Comparison of ENCODE assay signal across 24 cellular contexts in the genomic region with DNA sequence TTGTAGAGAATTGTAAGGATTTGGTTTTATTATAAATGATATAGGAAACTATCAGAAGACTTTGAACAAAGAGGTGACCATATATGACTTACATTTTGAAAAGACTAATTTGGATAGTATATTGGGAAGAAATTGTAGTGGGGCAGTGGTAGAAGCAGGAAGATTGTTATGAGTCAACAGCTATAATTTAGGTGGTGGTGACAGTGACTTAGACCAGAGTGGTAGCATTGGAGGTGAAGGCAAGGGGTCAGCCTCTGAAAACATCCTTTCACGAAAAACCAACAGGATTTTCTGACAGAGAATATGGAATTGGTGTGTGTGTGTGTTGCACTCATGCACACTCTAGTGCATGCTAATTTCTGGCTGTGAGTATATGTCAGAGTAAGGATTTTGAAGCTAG. TPM values are rescaled to one million over a fixed set of nuclear protein-coding genes. Genes with fewer than 3 reads are reported as not detected.
DNase-seq lines count a peak whose midpoint lies in the region; ATAC-seq, FAIRE-seq and TF ChIP-seq lines count a peak whose summit lies in the region.
"Had no signal": no experiment of that assay in that cellular context is flagged by ENCODE, and none has a peak within 500 bp of the region (broad histone marks: within the 10 kb centered on the region; RNA-seq: fewer than 3 reads in every experiment).

No MANE protein-coding gene starts in this region.

- in situ Hi-C loops in K562 (cut with MboI) = no loop called here

- H3K36me3 ChIP-seq in K562 (ENCODE audit: control insufficient read depth, insufficient read depth, low read length) (peaks cover 48% of the 10 kb centered on the region), SK-N-SH (replicated peaks in 1 of 2; ENCODE audit: control insufficient read depth in 1 of 2, insufficient read depth in 2 of 2, low read length in 1 of 2) (no peaks in the 10 kb centered on the region)
- H3K36me3 ChIP-seq: prostate gland had no signal

- H3K4me1 ChIP-seq in K562 (replicated peaks in 1 of 2; ENCODE audit: control insufficient read depth in 2 of 2, insufficient read depth in 2 of 2, low read length in 2 of 2) (peaks cover 37 to 88% of the 10 kb centered on the region in 2 experiments), SK-N-SH (ENCODE audit: control insufficient read depth in 1 of 2, insufficient read depth in 2 of 2, low read depth in 1 of 2, low read length in 1 of 2) (no peaks in the 10 kb centered on the region)
- H3K4me1 ChIP-seq: prostate gland had no signal

- no TSS peak for BruUV-seq in K562 (replicated peaks; lab: Mats Ljungman, UMichigan)

- H3K9me3 ChIP-seq in K562 (replicated peaks; ENCODE audit: control insufficient read depth, insufficient read depth, low read depth, low read length) (no peaks in the 10 kb centered on the region), SK-N-SH (no peaks in the 10 kb centered on the region)
- H3K9me3 ChIP-seq: mucosa of descending colon, prostate gland had no signal

- TF ChIP-seq EP300 in K562 (IDR thresholded peaks at IDR 0.05; ENCODE audit: low read length) (no peak), SK-N-SH (IDR thresholded peaks at IDR 0.05; ENCODE audit: borderline replicate concordance in 1 of 2, low read depth in 1 of 2, low read length in 1 of 2) (no peak)

- no peaks in the 10 kb centered on the region for H4K20me1 ChIP-seq in K562 (replicated peaks; ENCODE audit: control insufficient read depth, insufficient read depth, low read length)
- no peaks in the 10 kb centered on the region for H4K20me1 ChIP-seq in SK-N-SH (ENCODE audit: insufficient read depth)

- H3K27me3 ChIP-seq in K562 (ENCODE audit: control insufficient read depth in 2 of 2, insufficient read depth in 2 of 2, low read length in 2 of 2) = no peaks in the 10 kb centered on the region
- H3K27me3 ChIP-seq in SK-N-SH (ENCODE audit: insufficient read depth) = no peaks in the 10 kb centered on the region; the same call in 1 of the 2 replicates
- H3K27me3 ChIP-seq: foreskin keratinocyte had no signal

- H3K9me1 ChIP-seq in K562 (ENCODE audit: control insufficient read depth, insufficient read depth, low read length) = no peaks in the 10 kb centered on the region

- TF ChIP-seq CTCF in K562 (IDR thresholded peaks at IDR 0.05 in 2 of 3, conservative IDR thresholded peaks at IDR 0.05 in 1 of 3; ENCODE audit: insufficient read depth in 2 of 3, low read depth in 1 of 3, low read length in 3 of 3) (no peak), SK-N-SH (IDR thresholded peaks at IDR 0.05) (no peak)

- no peak for DNase-seq in K562 (ENCODE audit: extremely low read depth in 1 of 4, low spot score in 3 of 4)
- no peak for DNase-seq in SK-N-SH
- DNase-seq in stimulated activated naive B cell treated with anti-CD40 and anti-IgM and Interleukin-4, amounts not matched to agents 10 μg/mL and 1 μg/mL and 100 μg/mL, for 72 hours = no peak
- no peak for DNase-seq in NCI-H1092 (lab: John Stamatoyannopoulos, UW)
- DNase-seq: activated CD4-positive, CD25-positive, alpha-beta regulatory T cell treated with anti-CD3 and anti-CD28 coated beads, Interleukin-2, amount 50 U/mL, for 72 hours; activated naive CD8-positive, alpha-beta T cell treated with anti-CD3 and anti-CD28 coated beads for 36 hours; CD4-positive, CD25-positive, alpha-beta regulatory T cell; foreskin keratinocyte; GF-D8; hypothalamus; KBM-7; mucosa of descending colon; NCI-H1694; NCI-H748 treated with DMSO at 0.1 percent for 48 hours; stimulated activated naive CD4-positive, alpha-beta T cell had no signal

- no peaks in the 10 kb centered on the region for H3K36me3 Mint-ChIP-seq in stimulated activated naive B cell treated with anti-CD40 and anti-IgM and Interleukin-4, amounts not matched to agents 10 μg/mL and 1 μg/mL and 100 μg/mL, for 72 hours
- H3K36me3 Mint-ChIP-seq: activated naive CD8-positive, alpha-beta T cell treated with anti-CD3 and anti-CD28 coated beads for 36 hours; CD4-positive, CD25-positive, alpha-beta regulatory T cell had no signal

- peaks cover 81% of the 10 kb centered on the region for H3K79me2 ChIP-seq in K562 (ENCODE audit: control insufficient read depth, insufficient read depth, low read length)
- H3K79me2 ChIP-seq in SK-N-SH (ENCODE audit: insufficient read depth) = no peaks in the 10 kb centered on the region

- TF ChIP-seq RAD21 in K562 (CRISPR knock-in tag; conservative IDR thresholded peaks at IDR 0.05 in 1 of 2, IDR thresholded peaks at IDR 0.05 in 1 of 2) = no peak
- TF ChIP-seq RAD21 in SK-N-SH (IDR thresholded peaks at IDR 0.05; ENCODE audit: low read length) = no peak

- intact Hi-C loops in K562 (cut with micrococcal nuclease) = no loop called here

- no peaks in the 10 kb centered on the region for H3F3A ChIP-seq in SK-N-SH (replicated peaks; ENCODE audit: insufficient read depth)

- H3K4me1 Mint-ChIP-seq in stimulated activated naive B cell treated with anti-CD40 and anti-IgM and Interleukin-4, amounts not matched to agents 10 μg/mL and 1 μg/mL and 100 μg/mL, for 72 hours = peaks cover 2 to 5% of the 10 kb centered on the region in 2 donors
- H3K4me1 Mint-ChIP-seq: activated naive CD8-positive, alpha-beta T cell treated with anti-CD3 and anti-CD28 coated beads for 36 hours; CD4-positive, CD25-positive, alpha-beta regulatory T cell had no signal

- no peak for FAIRE-seq in K562 (lab: Jason Lieb, UNC)
- FAIRE-seq: islet of Langerhans had no signal

- POLR2A ChIA-PET in K562 (lab: Yijun Ruan, JAX) = interaction anchor here (0.6 to 7.3 kb wide), 9 partner anchors 8 to 228 kb away, joined by 3 to 55 read pairs (median 4); partner anchors contain the start of gene HBE1
- POLR2A ChIA-PET in SK-N-SH (lab: Yijun Ruan, JAX) = no interaction called here

- WGBS in K562 (ENCODE audit: insufficient coverage, low coverage, missing lambda C conversion rate) = 0% methylated on average over 1 of the region's 1 CpG
- 25% methylated on average over 1 of the region's 1 CpG for whole genome bisulfite sequencing in SK-N-SH (ENCODE audit: low lambda C conversion rate)

- TF ChIP-seq POLR2A in K562 (conservative IDR thresholded peaks at IDR 0.05) = no peak

- CTCF ChIA-PET in K562 (lab: Yijun Ruan, JAX; ENCODE audit: low intra/inter-chr PET ratio) = no interaction called here
- CTCF ChIA-PET in SK-N-SH (lab: Yijun Ruan, JAX) = no interaction called here

- peak overlapping the region; percentile 47; the same call in 1 of the 2 replicates for H3K4me2 ChIP-seq in K562 (ENCODE audit: insufficient read depth, low read length)
- no peak overlapping the region for H3K4me2 ChIP-seq in SK-N-SH

- no peak overlapping the region for H2AFZ ChIP-seq in K562 (ENCODE audit: low read depth, low read length)
- no peak overlapping the region for H2AFZ ChIP-seq in SK-N-SH (ENCODE audit: low read depth)

- no peak overlapping the region for H3K27ac Mint-ChIP-seq in stimulated activated naive B cell treated with anti-CD40 and anti-IgM and Interleukin-4, amounts not matched to agents 10 μg/mL and 1 μg/mL and 100 μg/mL, for 72 hours
- H3K27ac Mint-ChIP-seq: activated naive CD8-positive, alpha-beta T cell treated with anti-CD3 and anti-CD28 coated beads for 36 hours; CD4-positive, CD25-positive, alpha-beta regulatory T cell had no signal

- peak; percentile 40 for ATAC-seq in GM18519 (IDR thresholded peaks at IDR 0.05; ENCODE audit: low FRiP score, unreplicated experiment)
- ATAC-seq in GM21576 (IDR thresholded peaks at IDR 0.05; ENCODE audit: unreplicated experiment) = peak; percentile 47
- ATAC-seq in HG03095 (IDR thresholded peaks at IDR 0.05; ENCODE audit: unreplicated experiment) = peak; percentile 57
- ATAC-seq in K562 = no peak
- ATAC-seq in stimulated activated naive B cell treated with anti-CD40 and anti-IgM and Interleukin-4, amounts not matched to agents 10 μg/mL and 1 μg/mL and 100 μg/mL, for 72 hours (replicated peaks) = no peak
- ATAC-seq: foreskin keratinocyte, mucosa of descending colon had no signal

- peaks cover 0 to 7% of the 10 kb centered on the region in 2 donors for H3K27me3 Mint-ChIP-seq in stimulated activated naive B cell treated with anti-CD40 and anti-IgM and Interleukin-4, amounts not matched to agents 10 μg/mL and 1 μg/mL and 100 μg/mL, for 72 hours
- H3K27me3 Mint-ChIP-seq: activated naive CD8-positive, alpha-beta T cell treated with anti-CD3 and anti-CD28 coated beads for 36 hours; CD4-positive, CD25-positive, alpha-beta regulatory T cell had no signal

- no peak overlapping the region for H3K4me3 ChIP-seq in K562
- H3K4me3 ChIP-seq in SK-N-SH (ENCODE audit: low read depth in 2 of 2, low read length in 1 of 2) = no peak overlapping the region
- H3K4me3 ChIP-seq: mucosa of descending colon, prostate gland had no signal

- no peaks in the 10 kb centered on the region for H3K9me2 ChIP-seq in SK-N-SH

- no peaks in the 10 kb centered on the region for H3K9me3 Mint-ChIP-seq in stimulated activated naive B cell treated with anti-CD40 and anti-IgM and Interleukin-4, amounts not matched to agents 10 μg/mL and 1 μg/mL and 100 μg/mL, for 72 hours
- H3K9me3 Mint-ChIP-seq: activated naive CD8-positive, alpha-beta T cell treated with anti-CD3 and anti-CD28 coated beads for 36 hours; CD4-positive, CD25-positive, alpha-beta regulatory T cell had no signal

- no peak overlapping the region for H3K4me3 Mint-ChIP-seq in stimulated activated naive B cell treated with anti-CD40 and anti-IgM and Interleukin-4, amounts not matched to agents 10 μg/mL and 1 μg/mL and 100 μg/mL, for 72 hours
- H3K4me3 Mint-ChIP-seq: activated naive CD8-positive, alpha-beta T cell treated with anti-CD3 and anti-CD28 coated beads for 36 hours; CD4-positive, CD25-positive, alpha-beta regulatory T cell had no signal

- H3K27ac ChIP-seq in K562 (ENCODE audit: extremely low read depth, low read depth, low read length) (peak overlapping the region; percentile 87), SK-N-SH (ENCODE audit: low read depth in 2 of 2, low read length in 1 of 2) (no peak overlapping the region)
- H3K27ac ChIP-seq: foreskin keratinocyte, prostate gland had no signal

- H3K9ac ChIP-seq in K562 (ENCODE audit: insufficient read depth in 1 of 2, low read depth in 2 of 2, low read length in 2 of 2) (peak overlapping the region in 1 of 2 experiments; percentile 5; a peak in 1 of 4 replicates), SK-N-SH (no peak overlapping the region)

RNA-seq across cellular contexts. Expression of gene HBE1, which starts 8.1 kb away (rescaled TPM):
- total RNA-seq in K562 (2011; cell fraction: chromatin; rRNA removed; ENCODE audit: low replicate concordance) = 428 and 488 TPM in 2 replicates
- total RNA-seq in K562 (2011; cell fraction: nucleolus; rRNA removed) = 920 and 1,516 TPM in 2 replicates
- total RNA-seq in K562 (2011; cell fraction: nucleoplasm; rRNA removed) = 1,288 and 1,316 TPM in 2 replicates
- 1,522 and 1,641 TPM in 2 replicates for total RNA-seq in K562 (2014; rRNA removed)
- total RNA-seq in K562 (2014; rRNA removed; fragmentation: Illumina TruSeq; extraction: Trizol) = 1,988 and 2,064 TPM in 2 replicates
- total RNA-seq in K562 (2015; rRNA removed; fragmentation: Illumina TruSeq; extraction: Trizol) = 594 and 612 TPM in 2 replicates
- total RNA-seq in K562 (2021) = 1,978 and 2,119 TPM in 2 replicates
- 1,590 and 10,250 TPM in 2 replicates for polyA plus RNA-seq in K562 (2011; rRNA removed)
- polyA plus RNA-seq in K562 (2011; cell fraction: cytosol; rRNA removed) = 2,905 and 13,663 TPM in 2 replicates
- polyA plus RNA-seq in K562 (2011; cell fraction: nucleus; rRNA removed) = 783 and 2,910 TPM in 2 replicates
- 1,158 and 1,777 TPM in 2 replicates for polyA plus RNA-seq in K562 (2012)
- 2,663 and 2,874 TPM in 2 replicates for polyA plus RNA-seq in K562 (2014; fragmentation: Illumina TruSeq; extraction: Trizol)
- 1,000 to 10,000 TPM; 2,181 to 2,800 TPM for polyA plus RNA-seq in K562 (2014; fragmentation: Nextera tagmentation; extraction: Ambion mirVana)
- polyA plus RNA-seq in K562 (2014; rRNA removed) = 2,730 and 3,408 TPM in 2 replicates
- polyA minus RNA-seq in K562 (2011; rRNA and poly(A)+ RNA removed) = 579 and 3,233 TPM in 2 replicates
- 263 and 1,304 TPM in 2 replicates for polyA minus RNA-seq in K562 (2011; cell fraction: cytosol; rRNA and poly(A)+ RNA removed)
- 90.1 and 239 TPM in 2 replicates for polyA minus RNA-seq in K562 (2011; cell fraction: nucleus; rRNA and poly(A)+ RNA removed)
- polyA plus RNA-seq in SK-N-SH (2012; rRNA removed) = 2.4 TPM in 2 replicates
- polyA plus RNA-seq in SK-N-SH (2012; cell fraction: cytosol; rRNA removed) = 3.2 and 3.3 TPM in 2 replicates
- polyA plus RNA-seq in SK-N-SH (2012; cell fraction: nucleus; rRNA removed) = 0.60 and 1.9 TPM in 2 replicates
- total RNA-seq: activated CD8-positive, alpha-beta memory T cell treated with anti-CD3 and anti-CD28 coated beads for 36 hours; activated naive CD8-positive, alpha-beta T cell treated with anti-CD3 and anti-CD28 coated beads for 36 hours; CD4-positive, CD25-positive, alpha-beta regulatory T cell; epithelial cell of proximal tubule; foreskin keratinocyte; lower leg skin; mucosa of descending colon; prostate gland had no signal
- polyA plus RNA-seq: CD4-positive, CD25-positive, alpha-beta regulatory T cell; foreskin keratinocyte had no signal

RNA-seq across cellular contexts. Expression of gene HBG2, which starts 23.2 kb away (rescaled TPM):
- total RNA-seq in K562 (2011; cell fraction: chromatin; rRNA removed; ENCODE audit: low replicate concordance) = 272 and 470 TPM in 2 replicates
- total RNA-seq in K562 (2011; cell fraction: nucleolus; rRNA removed) = 1,129 and 1,276 TPM in 2 replicates
- total RNA-seq in K562 (2011; cell fraction: nucleoplasm; rRNA removed) = 972 and 1,024 TPM in 2 replicates
- 4,133 and 5,659 TPM in 2 replicates for total RNA-seq in K562 (2014; rRNA removed)
- 14,495 and 14,520 TPM in 2 replicates for total RNA-seq in K562 (2014; rRNA removed; fragmentation: Illumina TruSeq; extraction: Trizol)
- 1,503 and 1,626 TPM in 2 replicates for total RNA-seq in K562 (2015; rRNA removed; fragmentation: Illumina TruSeq; extraction: Trizol)
- total RNA-seq in K562 (2021) = 9,242 and 9,746 TPM in 2 replicates
- 14,543 and 18,939 TPM in 2 replicates for polyA plus RNA-seq in K562 (2011; rRNA removed)
- 11,967 and 13,477 TPM in 2 replicates for polyA plus RNA-seq in K562 (2011; cell fraction: cytosol; rRNA removed)
- 3,033 and 3,867 TPM in 2 replicates for polyA plus RNA-seq in K562 (2011; cell fraction: nucleus; rRNA removed)
- 2,383 and 7,190 TPM in 2 replicates for polyA plus RNA-seq in K562 (2012)
- polyA plus RNA-seq in K562 (2014; fragmentation: Illumina TruSeq; extraction: Trizol) = 5,264 and 6,648 TPM in 2 replicates
- polyA plus RNA-seq in K562 (2014; fragmentation: Nextera tagmentation; extraction: Ambion mirVana) = over 10,000 TPM; 53,065 to 58,619 TPM
- polyA plus RNA-seq in K562 (2014; rRNA removed) = 10,515 and 11,063 TPM in 2 replicates
- polyA minus RNA-seq in K562 (2011; rRNA and poly(A)+ RNA removed) = 2,172 and 2,198 TPM in 2 replicates
- polyA minus RNA-seq in K562 (2011; cell fraction: cytosol; rRNA and poly(A)+ RNA removed) = 396 and 509 TPM in 2 replicates
- 161 and 330 TPM in 2 replicates for polyA minus RNA-seq in K562 (2011; cell fraction: nucleus; rRNA and poly(A)+ RNA removed)
- 0.33 TPM in 1 of 2 replicates, not detected in the other for polyA plus RNA-seq in SK-N-SH (2012; rRNA removed)
- 0.13 TPM in 1 of 2 replicates, not detected in the other for polyA plus RNA-seq in SK-N-SH (2012; cell fraction: cytosol; rRNA removed)
- polyA plus RNA-seq in SK-N-SH (2012; cell fraction: nucleus; rRNA removed) = not detected in 2 replicates
- total RNA-seq: activated CD8-positive, alpha-beta memory T cell treated with anti-CD3 and anti-CD28 coated beads for 36 hours; activated naive CD8-positive, alpha-beta T cell treated with anti-CD3 and anti-CD28 coated beads for 36 hours; CD4-positive, CD25-positive, alpha-beta regulatory T cell; epithelial cell of proximal tubule; foreskin keratinocyte; lower leg skin; mucosa of descending colon; prostate gland had no signal
- polyA plus RNA-seq: CD4-positive, CD25-positive, alpha-beta regulatory T cell; foreskin keratinocyte had no signal

RNA-seq across cellular contexts. Expression of gene OR51B4, which starts 23.9 kb away (rescaled TPM):
- 113 and 179 TPM in 2 replicates for total RNA-seq in K562 (2011; cell fraction: chromatin; rRNA removed; ENCODE audit: low replicate concordance)
- total RNA-seq in K562 (2011; cell fraction: nucleolus; rRNA removed) = 66.9 and 97.2 TPM in 2 replicates
- total RNA-seq in K562 (2011; cell fraction: nucleoplasm; rRNA removed) = 183 and 330 TPM in 2 replicates
- total RNA-seq in K562 (2014; rRNA removed) = 20.5 and 22.1 TPM in 2 replicates
- 48.3 and 56.4 TPM in 2 replicates for total RNA-seq in K562 (2014; rRNA removed; fragmentation: Illumina TruSeq; extraction: Trizol)
- 39.9 and 42.2 TPM in 2 replicates for total RNA-seq in K562 (2015; rRNA removed; fragmentation: Illumina TruSeq; extraction: Trizol)
- total RNA-seq in K562 (2021) = 43.8 and 48.2 TPM in 2 replicates
- polyA plus RNA-seq in K562 (2011; rRNA removed) = 64.6 and 65.5 TPM in 2 replicates
- 74.4 and 99.5 TPM in 2 replicates for polyA plus RNA-seq in K562 (2011; cell fraction: cytosol; rRNA removed)
- polyA plus RNA-seq in K562 (2011; cell fraction: nucleus; rRNA removed) = 99.6 and 172 TPM in 2 replicates
- polyA plus RNA-seq in K562 (2012) = 23.1 and 52.0 TPM in 2 replicates
- 53.2 and 55.8 TPM in 2 replicates for polyA plus RNA-seq in K562 (2014; fragmentation: Illumina TruSeq; extraction: Trizol)
- 10 to 100 TPM; 17.1 to 23.8 TPM for polyA plus RNA-seq in K562 (2014; fragmentation: Nextera tagmentation; extraction: Ambion mirVana)
- polyA plus RNA-seq in K562 (2014; rRNA removed) = 22.8 and 32.9 TPM in 2 replicates
- polyA minus RNA-seq in K562 (2011; rRNA and poly(A)+ RNA removed) = 157 and 184 TPM in 2 replicates
- 31.9 and 56.7 TPM in 2 replicates for polyA minus RNA-seq in K562 (2011; cell fraction: cytosol; rRNA and poly(A)+ RNA removed)
- 102 and 129 TPM in 2 replicates for polyA minus RNA-seq in K562 (2011; cell fraction: nucleus; rRNA and poly(A)+ RNA removed)
- 0.07 and 0.29 TPM in 2 replicates for polyA plus RNA-seq in SK-N-SH (2012; rRNA removed)
- 0.18 and 0.29 TPM in 2 replicates for polyA plus RNA-seq in SK-N-SH (2012; cell fraction: cytosol; rRNA removed)
- 0.24 and 0.34 TPM in 2 replicates for polyA plus RNA-seq in SK-N-SH (2012; cell fraction: nucleus; rRNA removed)
- total RNA-seq: activated CD8-positive, alpha-beta memory T cell treated with anti-CD3 and anti-CD28 coated beads for 36 hours; activated naive CD8-positive, alpha-beta T cell treated with anti-CD3 and anti-CD28 coated beads for 36 hours; CD4-positive, CD25-positive, alpha-beta regulatory T cell; epithelial cell of proximal tubule; foreskin keratinocyte; lower leg skin; mucosa of descending colon; prostate gland had no signal
- polyA plus RNA-seq: CD4-positive, CD25-positive, alpha-beta regulatory T cell; foreskin keratinocyte; thymus had no signal

RNA-seq across cellular contexts. Expression of gene HBG1, which starts 28.1 kb away (rescaled TPM):
- total RNA-seq in K562 (2011; cell fraction: chromatin; rRNA removed; ENCODE audit: low replicate concordance) = 324 and 332 TPM in 2 replicates
- total RNA-seq in K562 (2011; cell fraction: nucleolus; rRNA removed) = 688 and 922 TPM in 2 replicates
- total RNA-seq in K562 (2011; cell fraction: nucleoplasm; rRNA removed) = 700 and 723 TPM in 2 replicates
- 3,349 and 3,828 TPM in 2 replicates for total RNA-seq in K562 (2014; rRNA removed)
- 3,691 and 4,785 TPM in 2 replicates for total RNA-seq in K562 (2014; rRNA removed; fragmentation: Illumina TruSeq; extraction: Trizol)
- total RNA-seq in K562 (2015; rRNA removed; fragmentation: Illumina TruSeq; extraction: Trizol) = 1,066 and 1,105 TPM in 2 replicates
- 3,171 and 3,343 TPM in 2 replicates for total RNA-seq in K562 (2021)
- polyA plus RNA-seq in K562 (2011; rRNA removed) = 10,167 and 10,862 TPM in 2 replicates
- polyA plus RNA-seq in K562 (2011; cell fraction: cytosol; rRNA removed) = 6,522 and 7,647 TPM in 2 replicates
- 1,318 and 1,569 TPM in 2 replicates for polyA plus RNA-seq in K562 (2011; cell fraction: nucleus; rRNA removed)
- 627 and 1,941 TPM in 2 replicates for polyA plus RNA-seq in K562 (2012)
- 4,898 and 6,694 TPM in 2 replicates for polyA plus RNA-seq in K562 (2014; fragmentation: Illumina TruSeq; extraction: Trizol)
- polyA plus RNA-seq in K562 (2014; fragmentation: Nextera tagmentation; extraction: Ambion mirVana) = over 10,000 TPM; 14,841 to 16,338 TPM
- 5,149 and 5,228 TPM in 2 replicates for polyA plus RNA-seq in K562 (2014; rRNA removed)
- polyA minus RNA-seq in K562 (2011; rRNA and poly(A)+ RNA removed) = 1,181 and 1,290 TPM in 2 replicates
- 612 and 821 TPM in 2 replicates for polyA minus RNA-seq in K562 (2011; cell fraction: cytosol; rRNA and poly(A)+ RNA removed)
- polyA minus RNA-seq in K562 (2011; cell fraction: nucleus; rRNA and poly(A)+ RNA removed) = 282 and 470 TPM in 2 replicates
- polyA plus RNA-seq in SK-N-SH (2012; rRNA removed) = not detected in 2 replicates
- not detected in 2 replicates for polyA plus RNA-seq in SK-N-SH (2012; cell fraction: cytosol; rRNA removed)
- polyA plus RNA-seq in SK-N-SH (2012; cell fraction: nucleus; rRNA removed) = 0.76 TPM in 1 of 2 replicates, not detected in the other
- total RNA-seq: activated CD8-positive, alpha-beta memory T cell treated with anti-CD3 and anti-CD28 coated beads for 36 hours; activated naive CD8-positive, alpha-beta T cell treated with anti-CD3 and anti-CD28 coated beads for 36 hours; CD4-positive, CD25-positive, alpha-beta regulatory T cell; epithelial cell of proximal tubule; foreskin keratinocyte; lower leg skin; mucosa of descending colon; prostate gland had no signal
- polyA plus RNA-seq: CD4-positive, CD25-positive, alpha-beta regulatory T cell; foreskin keratinocyte had no signal

RNA-seq across cellular contexts. Expression of gene HBD, which starts 43.5 kb away (rescaled TPM):
- 4.7 and 5.3 TPM in 2 replicates for total RNA-seq in K562 (2011; cell fraction: chromatin; rRNA removed; ENCODE audit: low replicate concordance)
- 10.2 and 15.1 TPM in 2 replicates for total RNA-seq in K562 (2011; cell fraction: nucleolus; rRNA removed)
- 11.3 and 12.1 TPM in 2 replicates for total RNA-seq in K562 (2011; cell fraction: nucleoplasm; rRNA removed)
- total RNA-seq in K562 (2014; rRNA removed) = 19.9 and 20.9 TPM in 2 replicates
- total RNA-seq in K562 (2014; rRNA removed; fragmentation: Illumina TruSeq; extraction: Trizol) = 26.9 and 27.6 TPM in 2 replicates
- total RNA-seq in K562 (2015; rRNA removed; fragmentation: Illumina TruSeq; extraction: Trizol) = 11.8 and 13.4 TPM in 2 replicates
- total RNA-seq in K562 (2021) = 26.6 and 28.0 TPM in 2 replicates
- 26.0 and 46.3 TPM in 2 replicates for polyA plus RNA-seq in K562 (2011; rRNA removed)
- polyA plus RNA-seq in K562 (2011; cell fraction: cytosol; rRNA removed) = 46.3 and 49.2 TPM in 2 replicates
- 14.5 and 15.3 TPM in 2 replicates for polyA plus RNA-seq in K562 (2011; cell fraction: nucleus; rRNA removed)
- polyA plus RNA-seq in K562 (2012) = 4.9 and 28.5 TPM in 2 replicates
- polyA plus RNA-seq in K562 (2014; fragmentation: Illumina TruSeq; extraction: Trizol) = 36.0 and 44.6 TPM in 2 replicates
- 100 to 1,000 TPM; 137 to 169 TPM for polyA plus RNA-seq in K562 (2014; fragmentation: Nextera tagmentation; extraction: Ambion mirVana)
- polyA plus RNA-seq in K562 (2014; rRNA removed) = 29.5 and 48.5 TPM in 2 replicates
- polyA minus RNA-seq in K562 (2011; rRNA and poly(A)+ RNA removed) = 10.7 and 23.6 TPM in 2 replicates
- polyA minus RNA-seq in K562 (2011; cell fraction: cytosol; rRNA and poly(A)+ RNA removed) = 6.2 and 7.1 TPM in 2 replicates
- 2.8 and 4.8 TPM in 2 replicates for polyA minus RNA-seq in K562 (2011; cell fraction: nucleus; rRNA and poly(A)+ RNA removed)
- polyA plus RNA-seq in SK-N-SH (2012; rRNA removed) = not detected in 2 replicates
- not detected in 2 replicates for polyA plus RNA-seq in SK-N-SH (2012; cell fraction: cytosol; rRNA removed)
- polyA plus RNA-seq in SK-N-SH (2012; cell fraction: nucleus; rRNA removed) = not detected in 2 replicates
- total RNA-seq: activated CD8-positive, alpha-beta memory T cell treated with anti-CD3 and anti-CD28 coated beads for 36 hours; activated naive CD8-positive, alpha-beta T cell treated with anti-CD3 and anti-CD28 coated beads for 36 hours; CD4-positive, CD25-positive, alpha-beta regulatory T cell; epithelial cell of proximal tubule; foreskin keratinocyte; lower leg skin; mucosa of descending colon; prostate gland had no signal
- polyA plus RNA-seq: CD4-positive, CD25-positive, alpha-beta regulatory T cell; foreskin keratinocyte had no signal

Comparison
In these comparisons a context has a peak if more than half of its experiments do, and no peak if none do; other contexts are left out.
1. ATAC-seq: peak in GM18519 (single experiment), GM21576 (single experiment) and HG03095 (single experiment); none in K562 (single experiment) and stimulated activated naive B cell treated with anti-CD40 and anti-IgM and Interleukin-4, amounts not matched to agents 10 μg/mL and 1 μg/mL and 100 μg/mL, for 72 hours (0 of 2).
2. RNA of gene HBE1, which starts 8.1 kb away (polyA plus RNA-seq): 783 to 13,663 TPM in K562; 0.60 to 3.3 TPM in SK-N-SH; every median in the first group is over 100 times any median in the second.
3. RNA of gene HBG2, which starts 23.2 kb away (polyA plus RNA-seq): 2,383 to 58,619 TPM in K562; 0.13 to 0.33 TPM in SK-N-SH; every median in the first group is over 1,000 times any median in the second.
4. RNA of gene OR51B4, which starts 23.9 kb away (polyA plus RNA-seq): 17.1 to 172 TPM in K562; 0.07 to 0.34 TPM in SK-N-SH; every median in the first group is over 10 times any median in the second.